9 cellular contexts compared by ENCODE assay signal in the genomic region with DNA sequence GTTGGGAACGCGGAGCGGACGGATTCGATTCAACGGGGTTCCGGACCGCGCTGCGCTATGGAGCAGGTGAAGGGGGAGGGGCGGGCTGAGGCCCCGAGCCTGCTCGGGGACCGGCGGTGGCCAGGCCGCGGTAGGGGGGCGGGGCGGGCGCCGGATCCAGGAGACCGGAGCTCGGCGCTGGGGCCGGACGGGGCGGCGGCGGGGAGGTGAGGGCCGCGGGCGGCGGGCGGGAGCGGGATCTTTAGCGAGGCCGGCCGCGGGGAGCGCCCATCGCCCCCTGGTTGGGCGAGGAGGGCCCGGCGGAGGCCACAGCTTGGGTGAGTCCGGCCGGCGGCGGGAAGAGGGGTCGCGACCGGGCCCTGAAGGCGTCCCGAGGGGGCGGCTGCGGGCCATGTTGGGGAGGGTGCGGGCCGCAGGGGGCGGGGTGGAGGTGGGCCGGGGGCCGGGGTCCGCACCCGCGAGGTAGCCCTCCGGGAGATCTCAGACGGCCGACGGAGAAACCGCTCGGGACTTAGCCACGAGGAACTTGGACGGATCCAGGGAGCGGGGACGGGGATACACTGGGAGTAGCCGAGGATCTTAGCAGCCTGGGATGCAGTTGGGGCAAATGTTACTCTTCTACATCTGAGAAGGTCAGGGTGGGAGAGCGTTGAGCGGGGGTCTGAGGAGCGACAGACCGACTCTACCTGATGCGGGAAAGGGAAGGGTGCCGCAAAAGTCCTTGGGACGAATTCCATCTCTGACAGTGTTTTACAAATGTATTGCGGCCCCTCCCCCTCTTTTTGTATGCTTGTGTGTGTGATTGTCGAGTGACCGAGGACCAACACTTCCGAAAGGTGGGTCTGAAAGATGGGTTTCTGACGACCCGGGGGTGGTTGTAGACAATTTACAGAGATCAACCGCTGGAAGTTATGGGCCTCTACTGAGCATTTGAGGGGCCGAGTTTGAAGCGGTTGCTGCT. TPM values are rescaled to one million over a fixed set of nuclear protein-coding genes. Genes with fewer than 3 reads are reported as not detected.
A peak's percentile ranks its signal among the peaks of the same experiment; 100 is the strongest.
DNase-seq lines count a peak whose midpoint lies in the region; ATAC-seq, FAIRE-seq and TF ChIP-seq lines count a peak whose summit lies in the region.
"Had no signal": no experiment of that assay in that cellular context is flagged by ENCODE, and none has a peak within 500 bp of the region (broad histone marks: within the 10 kb centered on the region; RNA-seq: fewer than 3 reads in every experiment).

No MANE protein-coding gene starts in this region.

- peaks cover 39% of the 10 kb centered on the region for H3K4me1 Mint-ChIP-seq in chondrocyte (ENCODE audit: low read depth)

- peak overlapping the region in 2 of 4 donors; percentile 90 to 93 for H3K27ac ChIP-seq in Peyer's patch
- H3K27ac ChIP-seq in sigmoid colon, result no peak overlapping the region

- no peak for TF ChIP-seq CTCF in Peyer's patch (IDR thresholded peaks at IDR 0.05)
- peak; percentile 39 for TF ChIP-seq CTCF in chondrocyte (IDR thresholded peaks at IDR 0.05)
- TF ChIP-seq CTCF in sigmoid colon (IDR thresholded peaks at IDR 0.05), result peak in 1 of 4 experiments; percentile 27

- 1% methylated on average over 90 of the region's 90 CpGs for WGBS in sigmoid colon, 2 donors

- no peaks in the 10 kb centered on the region for H3K27me3 ChIP-seq in Peyer's patch
- H3K27me3 ChIP-seq in sigmoid colon, result no peaks in the 10 kb centered on the region

- H3K4me1 ChIP-seq in Peyer's patch, result peaks cover 0 to 27% (median 5%) of the 10 kb centered on the region in 4 donors
- H3K4me1 ChIP-seq in sigmoid colon, result peaks cover 0 to 57% (median 38%) of the 10 kb centered on the region in 4 donors

- H3K36me3 Mint-ChIP-seq in chondrocyte (ENCODE audit: low read depth), result no peaks in the 10 kb centered on the region

- no peak for FAIRE-seq in GM12892 (lab: Jason Lieb, UNC)

- H3K36me3 ChIP-seq in Peyer's patch, result peaks cover 0 to 7% (median 0%) of the 10 kb centered on the region in 3 donors
- H3K36me3 ChIP-seq in sigmoid colon, result no peaks in the 10 kb centered on the region

- DNase-seq in Peyer's patch, result no peak
- no peak for DNase-seq in chondrocyte (ENCODE audit: low spot score)
- DNase-seq in sigmoid colon, result peak; percentile 75
- DNase-seq in GM12892 (ENCODE audit: insufficient read length), result no peak
- DNase-seq in NCI-H1105 (lab: John Stamatoyannopoulos, UW), result no peak

- H3K4me3 Mint-ChIP-seq in chondrocyte (ENCODE audit: unreplicated experiment), result peak overlapping the region; percentile 89
- H3K4me3 Mint-ChIP-seq: dendritic cell treated with granulocyte-macrophage colony-stimulating factor and Interleukin-4, amounts not matched to agents 40 ng/mL and 50 ng/mL, for 4 days had no signal

- ATAC-seq in GM21367 (IDR thresholded peaks at IDR 0.05; ENCODE audit: unreplicated experiment), result peak; percentile 4
- no peak for ATAC-seq in GM21390 (IDR thresholded peaks at IDR 0.05; ENCODE audit: unreplicated experiment)
- no peak for ATAC-seq in HG02623 (IDR thresholded peaks at IDR 0.05; ENCODE audit: unreplicated experiment)

- TF ChIP-seq EP300 in sigmoid colon (IDR thresholded peaks at IDR 0.05), result no peak

- peak; percentile 16 to 81 for TF ChIP-seq POLR2A in Peyer's patch (IDR thresholded peaks at IDR 0.05)
- peak in 1 of 2 donors; percentile 60 for TF ChIP-seq POLR2A in sigmoid colon (IDR thresholded peaks at IDR 0.05)
- no peak for TF ChIP-seq POLR2A in GM12892 (IDR thresholded peaks at IDR 0.05; ENCODE audit: low read depth, low read length)

- no peaks in the 10 kb centered on the region for H3K27me3 Mint-ChIP-seq in chondrocyte (ENCODE audit: low read depth)
- H3K27me3 Mint-ChIP-seq: dendritic cell treated with granulocyte-macrophage colony-stimulating factor and Interleukin-4, amounts not matched to agents 40 ng/mL and 50 ng/mL, for 4 days had no signal

- intact Hi-C loops in sigmoid colon (cut with DNase I), result loop anchor here (5.0 kb wide), 1 partner anchor 41 kb away; the partner anchor contains the start of genes NUDT22 and TRPT1

- no peaks in the 10 kb centered on the region for H3K9me3 ChIP-seq in Peyer's patch
- H3K9me3 ChIP-seq in sigmoid colon, result no peaks in the 10 kb centered on the region

- H3K9me3 Mint-ChIP-seq in chondrocyte (ENCODE audit: low read depth), result no peaks in the 10 kb centered on the region
- H3K9me3 Mint-ChIP-seq: dendritic cell treated with granulocyte-macrophage colony-stimulating factor and Interleukin-4, amounts not matched to agents 40 ng/mL and 50 ng/mL, for 4 days had no signal

- H3K27ac Mint-ChIP-seq in chondrocyte (ENCODE audit: unreplicated experiment), result peak overlapping the region; percentile 98
- H3K27ac Mint-ChIP-seq: dendritic cell treated with granulocyte-macrophage colony-stimulating factor and Interleukin-4, amounts not matched to agents 40 ng/mL and 50 ng/mL, for 4 days had no signal

- H3K4me3 ChIP-seq in Peyer's patch (no peak overlapping the region), sigmoid colon (no peak overlapping the region)

RNA-seq across cellular contexts. Expression of gene STIP1, which starts 0.5 kb away (rescaled TPM):
- total RNA-seq in Peyer's patch (100 to 1,000 TPM in 1 of 4 donors, 10 to 100 TPM in 3; 50.3 to 106 (median 67.0) TPM), chondrocyte (108 to 129 TPM (median 109 TPM) in 3 replicates), sigmoid colon (10 to 100 TPM; 58.2 to 90.3 (median 81.0) TPM)
- polyA plus RNA-seq in sigmoid colon, result 10 to 100 TPM; 38.4 to 84.3 (median 50.2) TPM
- 120 TPM for polyA plus RNA-seq in GM12892 (2012; ENCODE audit: missing spikeins)

RNA-seq across cellular contexts. Expression of gene FERMT3, which starts 20.0 kb away (rescaled TPM):
- total RNA-seq in Peyer's patch (10 to 100 TPM; 15.1 to 94.1 (median 23.2) TPM), chondrocyte (1.0 to 1.5 TPM (median 1.5 TPM) in 3 replicates), sigmoid colon (10 to 100 TPM; 15.0 to 26.2 (median 20.3) TPM)
- polyA plus RNA-seq in sigmoid colon, result 10 to 100 TPM; 15.3 to 41.5 (median 20.4) TPM
- 80.6 TPM for polyA plus RNA-seq in GM12892 (2012; ENCODE audit: missing spikeins)

RNA-seq across cellular contexts. Expression of gene MACROD1, which starts 20.6 kb away (rescaled TPM):
- total RNA-seq in Peyer's patch (10 to 100 TPM; 17.1 to 30.0 (median 29.3) TPM), chondrocyte (15.7 to 20.6 TPM (median 16.9 TPM) in 3 replicates), sigmoid colon (10 to 100 TPM; 23.3 to 33.9 (median 25.8) TPM)
- polyA plus RNA-seq in sigmoid colon, result 10 to 100 TPM; 14.2 to 16.8 (median 14.8) TPM
- 4.2 TPM for polyA plus RNA-seq in GM12892 (2012; ENCODE audit: missing spikeins)

RNA-seq across cellular contexts. Expression of gene TRPT1, which starts 39.5 kb away (rescaled TPM):
- total RNA-seq in Peyer's patch (10 to 100 TPM; 82.5 to 90.2 (median 87.4) TPM), chondrocyte (37.9 to 45.7 TPM (median 42.2 TPM) in 3 replicates), sigmoid colon (10 to 100 TPM; 45.7 to 80.6 (median 62.9) TPM)
- polyA plus RNA-seq in sigmoid colon, result 10 to 100 TPM; 70.8 to 82.8 (median 82.3) TPM
- 49.2 TPM for polyA plus RNA-seq in GM12892 (2012; ENCODE audit: missing spikeins)

RNA-seq across cellular contexts. Expression of gene NUDT22, which starts 39.6 kb away (rescaled TPM):
- 100 to 1,000 TPM; 145 to 190 (median 156) TPM for total RNA-seq in Peyer's patch
- total RNA-seq in chondrocyte, result 42.1 to 56.6 TPM (median 49.9 TPM) in 3 replicates
- total RNA-seq in sigmoid colon, result 10 to 100 TPM; 41.4 to 64.8 (median 50.1) TPM
- polyA plus RNA-seq in sigmoid colon, result 100 to 1,000 TPM in 2 of 3 donors, 10 to 100 TPM in 1; 91.3 to 130 (median 116) TPM
- polyA plus RNA-seq in GM12892 (2012; ENCODE audit: missing spikeins), result 32.2 TPM
